Comparison of ENCODE assay signal across 25 cellular contexts in genomic region chr18:13973061-13973460, GRCh38. TPM values are rescaled to one million over a fixed set of nuclear protein-coding genes. Genes with fewer than 3 reads are reported as not detected.
DNase-seq lines count a peak whose midpoint lies in the region; FAIRE-seq and TF ChIP-seq lines count a peak whose summit lies in the region.
"Had no signal": no experiment of that assay in that cellular context is flagged by ENCODE, and none has a peak within 500 bp of the region (broad histone marks: within the 10 kb centered on the region; RNA-seq: fewer than 3 reads in every experiment).

No MANE protein-coding gene starts in this region.

- no peaks in the 10 kb centered on the region for H3K36me3 ChIP-seq in suprapubic skin
- H3K36me3 ChIP-seq in kidney (ENCODE audit: control insufficient read depth in 1 of 2, insufficient read depth in 2 of 2, low read length in 2 of 2): no peaks in the 10 kb centered on the region
- H3K36me3 ChIP-seq: BLaER1, Peyer's patch had no signal

- TF ChIP-seq CTCF in suprapubic skin (IDR thresholded peaks at IDR 0.05) (no peak), kidney (IDR thresholded peaks at IDR 0.05; ENCODE audit: borderline replicate concordance, extremely low read depth, insufficient read depth) (no peak)

- FAIRE-seq in kidney (lab: Jason Lieb, UNC): no peak
- FAIRE-seq: A204.1, D721Med, GM12878 had no signal

- no peak overlapping the region for H3K27ac ChIP-seq in suprapubic skin
- H3K27ac ChIP-seq in kidney (ENCODE audit: low read depth in 2 of 2, low read length in 2 of 2): no peak overlapping the region
- H3K27ac ChIP-seq: BLaER1, Peyer's patch, SK-N-MC had no signal

- in situ Hi-C loops in SK-MEL-5 (cut with HindIII; ENCODE audit: low pct_unique_long_range_greater_than_20kb, low sequenced_read_pairs): no loop called here

- intact Hi-C loops in kidney (cut with DNase I): no loop called here

- no peaks in the 10 kb centered on the region for H3K9me3 ChIP-seq in suprapubic skin
- peaks cover 0 to 4% of the 10 kb centered on the region in 2 donors for H3K9me3 ChIP-seq in kidney (ENCODE audit: control insufficient read depth in 1 of 2, low read length in 2 of 2)
- H3K9me3 ChIP-seq: BLaER1, Peyer's patch had no signal

- no peaks in the 10 kb centered on the region for H3K27me3 ChIP-seq in suprapubic skin
- H3K27me3 ChIP-seq: BLaER1, Peyer's patch had no signal

- no peak for TF ChIP-seq EP300 in suprapubic skin (IDR thresholded peaks at IDR 0.05)

- DNase-seq in NCI-H2171 treated with DMSO at 0.1 percent for 48 hours (lab: John Stamatoyannopoulos, UW) (peak; percentile 38), NCI-H2171 (lab: John Stamatoyannopoulos, UW) (no peak), SK-MEL-5 (ENCODE audit: low read depth, low spot score) (peak; percentile 24), iPS-NIHi7 (ENCODE audit: extremely low spot score) (peak; percentile 50), hypothalamus (lab: John Stamatoyannopoulos, UW) (no peak), suprapubic skin (ENCODE audit: low spot score in 2 of 2) (no peak), kidney (no peak), NAMALWA (ENCODE audit: low spot score) (no peak)
- DNase-seq: CD8-positive, alpha-beta memory T cell; GOT3; HFFc6; KG1; NCI-H1417 treated with DMSO at 0.1 percent for 48 hours; NCI-H187 treated with DMSO at 0.1 percent for 48 hours; NCI-H446 treated with DMSO at 0.1 percent for 48 hours; NCI-H748 treated with DMSO at 0.1 percent for 48 hours; NK-92 treated with Interleukin-12 subunit alpha and Interleukin-12 subunit beta, amount 100 ng/mL, for 24 hours; Peyer's patch had no signal

- no peak overlapping the region for H3K9ac ChIP-seq in kidney (ENCODE audit: low read length in 2 of 2)
- H3K9ac ChIP-seq: BLaER1 had no signal

- H3K4me1 ChIP-seq in suprapubic skin (no peaks in the 10 kb centered on the region), kidney (ENCODE audit: control insufficient read depth in 1 of 2, insufficient read depth in 1 of 2, low read depth in 1 of 2, low read length in 2 of 2) (no peaks in the 10 kb centered on the region)
- H3K4me1 ChIP-seq: BLaER1, Peyer's patch had no signal

- no peak overlapping the region for H3K4me3 ChIP-seq in suprapubic skin
- no peak overlapping the region for H3K4me3 ChIP-seq in kidney (ENCODE audit: low read length in 2 of 2)
- H3K4me3 ChIP-seq: BLaER1, GM12878, Peyer's patch, SK-N-MC had no signal

- TF ChIP-seq POLR2A in suprapubic skin (IDR thresholded peaks at IDR 0.05): no peak

- 55% methylated on average over 4 of the region's 4 CpGs for WGBS in suprapubic skin

RNA-seq across cellular contexts. Expression of gene MC2R, which starts 57.7 kb away (rescaled TPM):
- total RNA-seq in SK-MEL-5 (2014; rRNA removed; shearing (Covaris generic)): not detected in 2 replicates
- polyA plus RNA-seq in SK-MEL-5 (2015; cell fraction: cytosol; rRNA removed): not detected in 2 replicates
- not detected in 2 replicates for polyA plus RNA-seq in SK-MEL-5 (2015; cell fraction: nucleus; rRNA removed)
- total RNA-seq in suprapubic skin: not detected
- not detected for total RNA-seq in kidney
- not detected for polyA plus RNA-seq in kidney (ENCODE audit: insufficient read depth, low read depth, low replicate concordance)
- total RNA-seq: CD8-positive, alpha-beta memory T cell; HFFc6; M059J; Peyer's patch; Right ventricle myocardium inferior had no signal
- polyA plus RNA-seq: CD8-positive, alpha-beta memory T cell; GM12878 had no signal

Comparison
In these comparisons a context has a peak if more than half of its experiments do, and no peak if none do; other contexts are left out.
1. DNase-seq: peak in NCI-H2171 treated with DMSO at 0.1 percent for 48 hours (single experiment), SK-MEL-5 (single experiment) and iPS-NIHi7 (single experiment); none in NCI-H2171 (single experiment), hypothalamus (0 of 51), suprapubic skin (0 of 2), kidney (single experiment) and NAMALWA (single experiment).